Comparison of ENCODE assay signal across 10 cellular contexts in the genomic region with DNA sequence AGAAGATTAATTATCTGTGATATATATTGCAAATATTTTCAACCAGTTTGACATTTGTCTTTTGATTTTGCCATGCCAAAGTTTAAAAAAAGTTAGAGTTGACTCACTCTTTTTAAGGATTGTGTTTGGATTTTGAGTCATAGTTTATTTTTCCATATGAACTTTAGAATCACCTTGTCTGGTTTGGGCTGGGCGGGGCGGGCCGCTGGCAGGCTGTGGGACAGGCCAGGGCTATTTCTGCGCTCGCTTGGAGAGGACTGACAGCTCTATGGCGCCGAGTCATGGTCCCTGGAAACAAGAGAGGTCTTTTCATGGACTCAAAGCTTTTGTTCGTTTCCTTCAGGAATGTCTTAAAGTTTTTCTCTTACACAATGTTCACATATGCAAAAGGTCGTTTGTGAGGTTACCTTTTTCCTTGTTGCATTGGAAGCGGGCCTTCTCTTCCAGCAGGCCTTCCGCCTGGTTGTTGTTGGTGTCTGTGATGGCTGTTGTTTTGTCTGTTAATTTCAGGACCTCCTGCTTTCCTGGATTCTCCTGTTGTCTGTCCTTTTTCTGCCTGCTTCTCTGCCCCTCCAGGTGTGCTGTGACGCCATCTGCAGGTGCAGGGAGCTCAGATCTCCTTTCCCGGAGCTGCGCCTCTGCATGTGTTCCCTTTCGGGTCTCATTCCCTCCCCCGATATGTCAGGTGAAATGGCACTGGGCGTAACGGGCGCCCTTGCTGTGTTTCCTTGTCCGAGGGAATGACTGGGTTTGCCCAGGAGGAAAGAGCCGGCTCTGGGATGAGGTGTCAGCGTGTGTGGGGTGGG. TPM values are rescaled to one million over a fixed set of nuclear protein-coding genes. Genes with fewer than 3 reads are reported as not detected.
A peak's percentile ranks its signal among the peaks of the same experiment; 100 is the strongest.
DNase-seq lines count a peak whose midpoint lies in the region; ATAC-seq and TF ChIP-seq lines count a peak whose summit lies in the region.
"Had no signal": no experiment of that assay in that cellular context is flagged by ENCODE, and none has a peak within 500 bp of the region (broad histone marks: within the 10 kb centered on the region; RNA-seq: fewer than 3 reads in every experiment).

No MANE protein-coding gene starts in this region.

- DNase-seq in T-helper 1 cell (no peak), coronary artery (ENCODE audit: low spot score) (peak; percentile 91), left lung (no peak), type B pancreatic cell (ENCODE audit: extremely low spot score, unreplicated experiment) (no peak), NK-92 (lab: John Stamatoyannopoulos, UW; ENCODE audit: unreplicated experiment) (no peak)
- DNase-seq: retina had no signal

- peak overlapping the region; percentile 11 for H3K27ac Mint-ChIP-seq in T-helper 1 cell treated with Interleukin-12 subunit alpha and Interleukin-12 subunit beta and Interleukin-4 antibody, amounts not matched to agents 30 μg/mL and 1 μg/mL, for 36 hours
- H3K27ac Mint-ChIP-seq in type B pancreatic cell, result peak overlapping the region; percentile 50

- intact Hi-C loops in left lung (cut with DNase I), result no loop called here

- no peaks in the 10 kb centered on the region for H3K9me3 ChIP-seq in left lung

- no peaks in the 10 kb centered on the region for H3K27me3 ChIP-seq in left lung

- ATAC-seq in left lung (peak; percentile 68), HG03175 (IDR thresholded peaks at IDR 0.05; ENCODE audit: unreplicated experiment) (no peak), GM21423 (IDR thresholded peaks at IDR 0.05; ENCODE audit: unreplicated experiment) (no peak)

- peaks cover 23% of the 10 kb centered on the region for H3K36me3 Mint-ChIP-seq in T-helper 1 cell treated with Interleukin-12 subunit alpha and Interleukin-12 subunit beta and Interleukin-4 antibody, amounts not matched to agents 30 μg/mL and 1 μg/mL, for 36 hours (ENCODE audit: low read depth)
- peaks cover 3% of the 10 kb centered on the region for H3K36me3 Mint-ChIP-seq in type B pancreatic cell

- TF ChIP-seq CTCF in coronary artery (IDR thresholded peaks at IDR 0.05) (no peak), left lung (IDR thresholded peaks at IDR 0.05) (no peak), type B pancreatic cell (conservative IDR thresholded peaks at IDR 0.05) (no peak)

- H3K4me1 Mint-ChIP-seq in T-helper 1 cell treated with Interleukin-12 subunit alpha and Interleukin-12 subunit beta and Interleukin-4 antibody, amounts not matched to agents 30 μg/mL and 1 μg/mL, for 36 hours (ENCODE audit: low read depth), result peaks cover 45% of the 10 kb centered on the region
- H3K4me1 Mint-ChIP-seq in type B pancreatic cell (ENCODE audit: unreplicated experiment), result peaks cover 42% of the 10 kb centered on the region

- H3K9me3 Mint-ChIP-seq in T-helper 1 cell treated with Interleukin-12 subunit alpha and Interleukin-12 subunit beta and Interleukin-4 antibody, amounts not matched to agents 30 μg/mL and 1 μg/mL, for 36 hours, result peaks cover 12% of the 10 kb centered on the region
- H3K9me3 Mint-ChIP-seq in type B pancreatic cell, result no peaks in the 10 kb centered on the region

- no peak overlapping the region for H3K4me3 Mint-ChIP-seq in T-helper 1 cell treated with Interleukin-12 subunit alpha and Interleukin-12 subunit beta and Interleukin-4 antibody, amounts not matched to agents 30 μg/mL and 1 μg/mL, for 36 hours
- peak overlapping the region; percentile 23 for H3K4me3 Mint-ChIP-seq in type B pancreatic cell

- peak overlapping the region; percentile 83 to 86 for H3K27ac ChIP-seq in coronary artery
- peak overlapping the region; percentile 20 to 28 for H3K27ac ChIP-seq in left lung
- H3K27ac ChIP-seq: VCaP had no signal

- H3K27me3 Mint-ChIP-seq in T-helper 1 cell treated with Interleukin-12 subunit alpha and Interleukin-12 subunit beta and Interleukin-4 antibody, amounts not matched to agents 30 μg/mL and 1 μg/mL, for 36 hours (ENCODE audit: low read depth), result peaks cover 10% of the 10 kb centered on the region
- no peaks in the 10 kb centered on the region for H3K27me3 Mint-ChIP-seq in type B pancreatic cell

- H3K4me1 ChIP-seq in left lung, result peaks cover 39 to 93% of the 10 kb centered on the region in 2 donors

- H3K4me3 ChIP-seq in coronary artery (peak overlapping the region; percentile 23), left lung (no peak overlapping the region)

- H3K36me3 ChIP-seq in left lung, result no peaks in the 10 kb centered on the region

RNA-seq across cellular contexts. Expression of a gene that starts 53.8 kb away (rescaled TPM):
- total RNA-seq in left lung (10 to 100 TPM; 32.0 to 37.0 TPM), type B pancreatic cell (ENCODE audit: low replicate concordance) (26.2 and 26.6 TPM in 2 replicates)
